14 cellular contexts compared by ENCODE assay signal in the genomic region with DNA sequence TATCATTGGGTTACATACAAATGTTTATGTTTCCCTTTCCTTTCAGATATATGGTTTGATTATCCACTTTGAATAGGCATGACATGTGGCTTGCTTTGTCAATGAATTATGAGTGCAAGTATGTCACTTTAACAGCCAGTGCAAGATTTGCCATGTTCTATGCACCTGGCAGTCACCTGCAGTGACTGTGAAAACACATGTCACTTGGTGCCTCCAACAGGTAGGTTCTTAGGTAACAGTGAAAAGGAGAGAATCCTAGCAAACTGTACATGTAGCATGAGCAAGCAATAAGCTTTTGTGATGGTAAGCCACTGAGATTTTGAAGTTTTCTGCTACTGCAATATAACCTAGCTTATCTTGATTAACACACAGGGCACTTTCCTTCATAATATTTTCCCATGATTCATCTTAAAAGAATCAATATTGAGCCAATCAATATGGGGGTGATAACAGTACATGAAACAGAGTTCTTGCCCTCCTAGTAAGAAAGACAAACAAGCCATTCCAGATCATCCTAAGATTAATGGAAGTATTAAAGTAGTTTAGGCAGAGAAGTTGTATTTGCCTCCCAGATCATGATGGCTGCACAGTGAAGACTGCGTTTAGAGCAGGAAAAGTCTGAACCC.
"Had no signal": no experiment of that assay in that cellular context is flagged by ENCODE, and none has a peak within 500 bp of the region (broad histone marks: within the 10 kb centered on the region; RNA-seq: fewer than 3 reads in every experiment).

No MANE protein-coding gene starts in this region.

- DNase-seq: activated CD4-positive, alpha-beta T cell treated with anti-CD3 and anti-CD28 coated beads for 4 hours; activated CD8-positive, alpha-beta memory T cell treated with anti-CD3 and anti-CD28 coated beads, Interleukin-2, amount 50 U/mL, for 48 hours; activated CD8-positive, alpha-beta T cell treated with anti-CD3 and anti-CD28 coated beads, Interleukin-2, amount 10 ng/mL, durations not matched to agents 7 days and 5 days; activated naive CD8-positive, alpha-beta T cell treated with anti-CD3 and anti-CD28 coated beads, Interleukin-2, amount 10 ng/mL, durations not matched to agents 7 days and 5 days; anterior cingulate cortex; effector memory CD4-positive, alpha-beta T cell; left ventricle myocardium superior; stimulated activated CD4-positive, alpha-beta T cell treated with anti-CD3 and anti-CD28 coated beads, Interleukin-4, amount 100 ng/mL, for 1 hour; stimulated activated naive CD8-positive, alpha-beta T cell treated with anti-CD3 and anti-CD28 coated beads, Interleukin-15, amount 100 ng/mL, for 72 hours; WERI-Rb-1 had no signal

- H3K27ac Mint-ChIP-seq: activated CD8-positive, alpha-beta T cell treated with anti-CD3 and anti-CD28 coated beads, Interleukin-2, amount 10 ng/mL, durations not matched to agents 7 days and 5 days; activated naive CD8-positive, alpha-beta T cell treated with anti-CD3 and anti-CD28 coated beads, Interleukin-2, amount 10 ng/mL, durations not matched to agents 7 days and 5 days; natural killer cell treated with Interleukin-12 subunit alpha and Interleukin-12 subunit beta and Interleukin-15 and Interleukin-18, amount 100 ng/mL, for 72 hours; stimulated activated naive CD8-positive, alpha-beta T cell treated with anti-CD3 and anti-CD28 coated beads, Interleukin-15, amount 100 ng/mL, for 72 hours had no signal

- H3K27ac ChIP-seq: cardiac muscle cell, coronary artery, thoracic aorta, WERI-Rb-1 had no signal

- ATAC-seq: activated CD8-positive, alpha-beta T cell treated with anti-CD3 and anti-CD28 coated beads, Interleukin-2, amount 10 ng/mL, durations not matched to agents 7 days and 5 days; left ventricle myocardium superior; natural killer cell treated with Interleukin-12 subunit alpha and Interleukin-12 subunit beta and Interleukin-15 and Interleukin-18, amount 100 ng/mL, for 72 hours; stimulated activated naive CD8-positive, alpha-beta T cell treated with anti-CD3 and anti-CD28 coated beads, Interleukin-15, amount 100 ng/mL, for 72 hours had no signal

- H3K4me1 Mint-ChIP-seq: stimulated activated naive CD8-positive, alpha-beta T cell treated with anti-CD3 and anti-CD28 coated beads, Interleukin-15, amount 100 ng/mL, for 72 hours had no signal

- H3K9me3 ChIP-seq: thoracic aorta had no signal

- H3K9me3 Mint-ChIP-seq: activated naive CD8-positive, alpha-beta T cell treated with anti-CD3 and anti-CD28 coated beads, Interleukin-2, amount 10 ng/mL, durations not matched to agents 7 days and 5 days; natural killer cell treated with Interleukin-12 subunit alpha and Interleukin-12 subunit beta and Interleukin-15 and Interleukin-18, amount 100 ng/mL, for 72 hours; stimulated activated naive CD8-positive, alpha-beta T cell treated with anti-CD3 and anti-CD28 coated beads, Interleukin-15, amount 100 ng/mL, for 72 hours had no signal

- H3K36me3 ChIP-seq: cardiac muscle cell, thoracic aorta, WERI-Rb-1 had no signal

- H3K4me3 ChIP-seq: cardiac muscle cell, coronary artery, thoracic aorta had no signal

- H3K4me3 Mint-ChIP-seq: activated CD8-positive, alpha-beta T cell treated with anti-CD3 and anti-CD28 coated beads, Interleukin-2, amount 10 ng/mL, durations not matched to agents 7 days and 5 days; activated naive CD8-positive, alpha-beta T cell treated with anti-CD3 and anti-CD28 coated beads, Interleukin-2, amount 10 ng/mL, durations not matched to agents 7 days and 5 days; natural killer cell treated with Interleukin-12 subunit alpha and Interleukin-12 subunit beta and Interleukin-15 and Interleukin-18, amount 100 ng/mL, for 72 hours; stimulated activated naive CD8-positive, alpha-beta T cell treated with anti-CD3 and anti-CD28 coated beads, Interleukin-15, amount 100 ng/mL, for 72 hours had no signal

- H3K36me3 Mint-ChIP-seq: natural killer cell treated with Interleukin-12 subunit alpha and Interleukin-12 subunit beta and Interleukin-15 and Interleukin-18, amount 100 ng/mL, for 72 hours had no signal
